In genomic region chr3:16828815-16829214, GRCh38 we compare ENCODE assay signal across 8 cellular contexts. TPM values are rescaled to one million over a fixed set of nuclear protein-coding genes. Genes with fewer than 3 reads are reported as not detected.
DNase-seq lines count a peak whose midpoint lies in the region; ATAC-seq lines count a peak whose summit lies in the region.

No MANE protein-coding gene starts in this region.

- DNase-seq in NCI-H1417 (lab: John Stamatoyannopoulos, UW) (peak in 2 of 3 experiments; percentile 7 to 18), NCI-H1417 treated with DMSO at 0.1 percent for 48 hours (lab: John Stamatoyannopoulos, UW) (no peak), T-helper 22 cell (ENCODE audit: low read depth) (peak; percentile 13), dermis blood vessel endothelial cell (peak; percentile 86), renal cortical epithelial cell (ENCODE audit: low read depth) (peak; percentile 79), NCI-H510A (lab: John Stamatoyannopoulos, UW) (no peak), GM03348 (ENCODE audit: low spot score) (no peak)

- ATAC-seq in HG03066 (IDR thresholded peaks at IDR 0.05; ENCODE audit: low read depth, unreplicated experiment) = peak; percentile 46

RNA-seq across cellular contexts. Expression of gene PLCL2, which starts 55.9 kb away (rescaled TPM):
- total RNA-seq in dermis blood vessel endothelial cell (12.4 and 14.8 TPM in 2 replicates), renal cortical epithelial cell (4.8 and 7.3 TPM in 2 replicates)

Comparison
In these comparisons a context has a peak if more than half of its experiments do, and no peak if none do; other contexts are left out.
1. DNase-seq: peak in NCI-H1417 (2 of 3), T-helper 22 cell (single experiment), dermis blood vessel endothelial cell (single experiment) and renal cortical epithelial cell (single experiment); none in NCI-H1417 treated with DMSO at 0.1 percent for 48 hours (single experiment), NCI-H510A (single experiment) and GM03348 (single experiment).